ENCODE assay signal across 10 cellular contexts in the genomic region with DNA sequence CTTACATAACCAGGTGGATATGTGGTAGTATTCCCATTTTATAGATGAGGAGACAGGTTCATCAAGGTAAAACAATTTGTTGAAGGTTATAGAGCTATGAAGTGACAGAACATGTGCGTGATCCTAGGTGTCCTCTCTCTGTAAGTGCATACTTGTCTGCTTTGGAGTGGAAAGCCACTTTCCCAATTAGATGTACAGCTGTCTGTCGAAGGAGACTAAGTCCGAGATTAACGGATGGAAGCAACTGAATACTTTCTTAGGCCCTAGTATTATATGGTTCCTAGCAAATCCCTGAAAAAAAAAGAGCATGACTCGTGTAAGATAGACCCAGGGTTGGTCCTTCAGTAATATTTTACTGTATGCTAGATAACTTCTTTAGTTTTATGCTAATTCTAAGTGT. TPM values are rescaled to one million over a fixed set of nuclear protein-coding genes. Genes with fewer than 3 reads are reported as not detected.
DNase-seq lines count a peak whose midpoint lies in the region; ATAC-seq and TF ChIP-seq lines count a peak whose summit lies in the region.
"Had no signal": no experiment of that assay in that cellular context is flagged by ENCODE, and none has a peak within 500 bp of the region (broad histone marks: within the 10 kb centered on the region; RNA-seq: fewer than 3 reads in every experiment).

No MANE protein-coding gene starts in this region.

- no peak overlapping the region for H3K4me3 ChIP-seq in transverse colon

- TF ChIP-seq EP300 in transverse colon (IDR thresholded peaks at IDR 0.05; ENCODE audit: low read depth): no peak

- H3K4me1 Mint-ChIP-seq in activated naive CD4-positive, alpha-beta T cell treated with anti-CD3 and anti-CD28 coated beads, Interleukin-2, amount 10 ng/mL, durations not matched to agents 7 days and 5 days: peaks cover 80% of the 10 kb centered on the region
- H3K4me1 Mint-ChIP-seq in T-cell (peaks cover 82 to 87% (median 86%) of the 10 kb centered on the region in 3 donors), immature natural killer cell (peaks cover 82 to 84% of the 10 kb centered on the region in 2 donors)

- TF ChIP-seq CTCF in transverse colon (IDR thresholded peaks at IDR 0.05): no peak

- H3K27ac Mint-ChIP-seq in activated naive CD4-positive, alpha-beta T cell treated with anti-CD3 and anti-CD28 coated beads, Interleukin-2, amount 10 ng/mL, durations not matched to agents 7 days and 5 days: peak overlapping the region; percentile 59
- H3K27ac Mint-ChIP-seq in T-cell (peak overlapping the region; percentile 96 to 98), immature natural killer cell (peak overlapping the region; percentile 80 to 98 (median 96))

- H3K27ac ChIP-seq in transverse colon: peak overlapping the region in 3 of 4 donors; percentile 35 to 78 (median 52)

- POLR2A ChIA-PET in T-cell (lab: Charles Lee): interaction anchor here (0.8 to 1.1 kb wide), 3 partner anchors 18 to 46 kb away, joined by 3 read pairs; a partner anchor contains a TSS

- no peaks in the 10 kb centered on the region for H3K36me3 ChIP-seq in transverse colon

- no peak for DNase-seq in activated naive CD4-positive, alpha-beta T cell treated with anti-CD3 and anti-CD28 coated beads, Interleukin-2, amount 10 ng/mL, durations not matched to agents 7 days and 5 days
- no peak for DNase-seq in activated naive CD4-positive, alpha-beta T cell (lab: John Stamatoyannopoulos, UW)
- DNase-seq in T-cell (no peak), immature natural killer cell (no peak), transverse colon (no peak), ecto neural progenitor cell (ENCODE audit: low spot score) (no peak), iPS-NIHi7 (ENCODE audit: extremely low spot score) (no peak), NCI-H187 treated with DMSO at 0.1 percent for 48 hours (lab: John Stamatoyannopoulos, UW) (no peak)
- DNase-seq: midbrain, NCI-H774 had no signal

- no peak overlapping the region for H3K4me3 Mint-ChIP-seq in activated naive CD4-positive, alpha-beta T cell treated with anti-CD3 and anti-CD28 coated beads, Interleukin-2, amount 10 ng/mL, durations not matched to agents 7 days and 5 days
- H3K4me3 Mint-ChIP-seq in T-cell (peak overlapping the region in 1 of 3 donors; percentile 79), immature natural killer cell (peak overlapping the region in 2 of 5 donors; percentile 33 to 40)

- in situ Hi-C loops in transverse colon (cut with MboI; ENCODE audit: low pct_ligation_motif_present in 1 of 4, low pct_unique_long_range_greater_than_20kb in 1 of 4, low sequenced_read_pairs in 3 of 4): no loop called here

- H3K4me1 ChIP-seq in transverse colon: peaks cover 5 to 41% (median 31%) of the 10 kb centered on the region in 4 donors

- H3K36me3 Mint-ChIP-seq in activated naive CD4-positive, alpha-beta T cell treated with anti-CD3 and anti-CD28 coated beads, Interleukin-2, amount 10 ng/mL, durations not matched to agents 7 days and 5 days: peaks cover 32% of the 10 kb centered on the region
- H3K36me3 Mint-ChIP-seq in T-cell (peaks cover 7% of the 10 kb centered on the region), immature natural killer cell (peaks cover 3 to 4% (median 4%) of the 10 kb centered on the region in 3 donors)

- H3K9me3 Mint-ChIP-seq in activated naive CD4-positive, alpha-beta T cell treated with anti-CD3 and anti-CD28 coated beads, Interleukin-2, amount 10 ng/mL, durations not matched to agents 7 days and 5 days: no peaks in the 10 kb centered on the region
- no peaks in the 10 kb centered on the region for H3K9me3 Mint-ChIP-seq in T-cell
- H3K9me3 Mint-ChIP-seq in immature natural killer cell: no peaks in the 10 kb centered on the region

- no peak for TF ChIP-seq POLR2A in transverse colon (IDR thresholded peaks at IDR 0.05)

- 77% methylated on average over 5 of the region's 5 CpGs; no CpG with 5 or more reads in 1 of the 2 donors for WGBS in transverse colon (ENCODE audit: low coverage in 1 of 2), 2 donors

- no peak for ATAC-seq in T-cell (replicated peaks in 1 of 4)

- CTCF ChIA-PET in activated naive CD4-positive, alpha-beta T cell treated with anti-CD3 and anti-CD28 coated beads, Interleukin-2, amount 10 ng/mL, durations not matched to agents 7 days and 5 days (lab: Charles Lee): interaction anchor here (1.0 to 3.9 kb wide), 6 partner anchors 9 to 88 kb away, joined by 3 to 28 read pairs (median 6); a partner anchor contains a TSS
- CTCF ChIA-PET in T-cell (lab: Charles Lee): interaction anchor here (0.9 to 3.8 kb wide), 10 partner anchors 10 to 101 kb away, joined by 3 to 11 read pairs (median 4); a partner anchor contains a TSS

- no peaks in the 10 kb centered on the region for H3K27me3 ChIP-seq in transverse colon

- H3K27me3 Mint-ChIP-seq in activated naive CD4-positive, alpha-beta T cell treated with anti-CD3 and anti-CD28 coated beads, Interleukin-2, amount 10 ng/mL, durations not matched to agents 7 days and 5 days: no peaks in the 10 kb centered on the region
- H3K27me3 Mint-ChIP-seq in T-cell: no peaks in the 10 kb centered on the region
- peaks cover 16 to 28% (median 19%) of the 10 kb centered on the region in 3 donors for H3K27me3 Mint-ChIP-seq in immature natural killer cell (ENCODE audit: low read depth in 3 of 3)

- intact Hi-C loops in transverse colon (cut with DNase I; ENCODE audit: low total_unique reads): no loop called here

- no peaks in the 10 kb centered on the region for H3K9me3 ChIP-seq in transverse colon

RNA-seq across cellular contexts. Expression of a gene that starts 19.7 kb away (rescaled TPM):
- 100 to 1,000 TPM in 1 of 5 donors, 10 to 100 TPM in 4; 60.7 to 115 (median 72.6) TPM for total RNA-seq in T-cell
- polyA plus RNA-seq in immature natural killer cell: 10 to 100 TPM in 2 of 3 donors, 1 to 10 TPM in 1; 9.3 to 32.4 (median 20.6) TPM
- 10 to 100 TPM in 2 of 4 donors, 1 to 10 TPM in 2; 5.2 to 14.8 (median 8.3) TPM for total RNA-seq in transverse colon
